26 cellular contexts compared by ENCODE assay signal in the genomic region with DNA sequence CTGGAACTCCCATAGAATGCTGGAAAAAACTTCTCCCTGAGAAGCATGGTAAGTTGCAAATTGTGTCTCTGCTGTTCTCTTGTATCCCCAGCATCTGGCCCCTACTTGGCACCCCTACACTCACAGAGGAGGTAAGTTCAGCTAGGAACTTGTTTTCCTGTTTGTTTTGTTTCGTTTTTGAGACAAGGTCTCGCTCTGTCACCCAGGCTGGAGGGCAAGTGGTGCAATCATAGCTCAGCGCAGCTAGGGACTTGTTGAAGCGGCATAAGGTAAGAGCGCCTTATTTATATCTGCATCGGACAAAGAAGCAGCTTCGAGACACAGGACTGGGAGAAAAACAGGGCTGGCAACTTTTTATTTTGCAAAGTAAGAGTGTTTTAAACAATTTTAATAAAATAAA. TPM values are rescaled to one million over a fixed set of nuclear protein-coding genes. Genes with fewer than 3 reads are reported as not detected.
"Had no signal": no experiment of that assay in that cellular context is flagged by ENCODE, and none has a peak within 500 bp of the region (broad histone marks: within the 10 kb centered on the region; RNA-seq: fewer than 3 reads in every experiment).

No MANE protein-coding gene starts in this region.

- H3K27me3 ChIP-seq: tibial nerve had no signal

- ATAC-seq: activated CD4-positive, CD25-positive, alpha-beta regulatory T cell treated with anti-CD3 and anti-CD28 coated beads, Interleukin-2, amount 50 U/mL, for 24 hours; heart left ventricle; left lung; lower lobe of right lung; naive thymus-derived CD8-positive, alpha-beta T cell; right cardiac atrium; T-helper 17 cell had no signal

- FAIRE-seq: astrocyte had no signal

- H3K36me3 ChIP-seq: tibial nerve, WERI-Rb-1 had no signal

- H3K9me3 ChIP-seq: heart left ventricle, left lung, lower lobe of right lung, spleen, tibial nerve had no signal

- H3K4me3 ChIP-seq: heart left ventricle, left lung, lower lobe of right lung, spleen, tibial nerve had no signal

- H3K4me1 ChIP-seq: left lung, lower lobe of right lung had no signal

- DNase-seq: activated CD4-positive, alpha-beta memory T cell treated with anti-CD3 and anti-CD28 coated beads for 36 hours; activated CD4-positive, alpha-beta T cell treated with anti-CD3 and anti-CD28 coated beads for 48 hours; activated CD8-positive, alpha-beta memory T cell treated with anti-CD3 and anti-CD28 coated beads, Interleukin-2, amount 50 U/mL, for 4 hours; activated effector memory CD4-positive, alpha-beta T cell treated with anti-CD3 and anti-CD28 coated beads, Interleukin-2, amount 50 U/mL, for 16 hours; activated naive CD4-positive, alpha-beta T cell treated with anti-CD3 and anti-CD28 coated beads for 36 hours; activated naive CD8-positive, alpha-beta T cell treated with anti-CD3 and anti-CD28 coated beads, Interleukin-2, amount 10 ng/mL, durations not matched to agents 7 days and 5 days; activated T-cell treated with anti-CD3 and anti-CD28 coated beads, Interleukin-2, amount 50 U/mL, for 1 hour; caudate nucleus; endodermal cell; heart left ventricle; kidney glomerular epithelial cell; left lung; lower lobe of right lung; mesenchymal stem cell; naive thymus-derived CD8-positive, alpha-beta T cell; right cardiac atrium; spleen; stimulated activated naive CD4-positive, alpha-beta T cell; T-helper 17 cell; T1000; WERI-Rb-1 had no signal

- H3K27ac ChIP-seq: heart left ventricle, left lung, lower lobe of right lung, spleen, tibial nerve, WERI-Rb-1 had no signal

RNA-seq across cellular contexts. Expression of a gene that starts 18.5 kb away (rescaled TPM):
- total RNA-seq: activated CD4-positive, alpha-beta memory T cell treated with anti-CD3 and anti-CD28 coated beads for 36 hours; activated CD8-positive, alpha-beta memory T cell treated with anti-CD3 and anti-CD28 coated beads for 36 hours; activated naive CD4-positive, alpha-beta T cell treated with anti-CD3 and anti-CD28 coated beads for 36 hours; activated naive CD8-positive, alpha-beta T cell treated with anti-CD3 and anti-CD28 coated beads, Interleukin-2, amount 10 ng/mL, durations not matched to agents 7 days and 5 days; activated T-helper 1 cell treated with anti-CD3 and anti-CD28 coated beads, Interleukin-12 subunit alpha, Interleukin-12 subunit beta, Interleukin-2, Interleukin-4 antibody, amounts not matched to agents 30 ng/mL and 10 ng/mL and 1 ng/mL, durations not matched to agents 14 hours and 24 hours and 36 hours; naive thymus-derived CD8-positive, alpha-beta T cell had no signal
- polyA plus RNA-seq: naive thymus-derived CD8-positive, alpha-beta T cell had no signal
